In genomic region chrX:20374450-20374849, GRCh38 we compare ENCODE assay signal across 20 cellular contexts.
DNase-seq lines count a peak whose midpoint lies in the region; ATAC-seq, FAIRE-seq and TF ChIP-seq lines count a peak whose summit lies in the region.
"Had no signal": no experiment of that assay in that cellular context is flagged by ENCODE, and none has a peak within 500 bp of the region (broad histone marks: within the 10 kb centered on the region; RNA-seq: fewer than 3 reads in every experiment).

No MANE protein-coding gene starts in this region.

- H3K27ac ChIP-seq in WERI-Rb-1: no peak overlapping the region
- H3K27ac ChIP-seq: RWPE1, thoracic aorta had no signal

- H3K36me3 ChIP-seq in WERI-Rb-1: no peaks in the 10 kb centered on the region
- H3K36me3 ChIP-seq: thoracic aorta had no signal

- H3K4me3 Mint-ChIP-seq in T-helper 17 cell: no peak overlapping the region
- no peak overlapping the region for H3K4me3 Mint-ChIP-seq in stimulated activated memory B cell treated with anti-CD40 and anti-IgM and Interleukin-4, amounts not matched to agents 10 μg/mL and 1 μg/mL and 100 μg/mL, for 72 hours
- H3K4me3 Mint-ChIP-seq: activated CD8-positive, alpha-beta memory T cell treated with anti-CD3 and anti-CD28 coated beads, Interleukin-2, amount 10 ng/mL, durations not matched to agents 7 days and 5 days; GM23338 had no signal

- FAIRE-seq in islet of Langerhans (lab: Jason Lieb, UNC): peak; percentile 38

- H3K27ac Mint-ChIP-seq in T-helper 17 cell: peak overlapping the region; percentile 48
- peak overlapping the region; percentile 87 for H3K27ac Mint-ChIP-seq in stimulated activated memory B cell treated with anti-CD40 and anti-IgM and Interleukin-4, amounts not matched to agents 10 μg/mL and 1 μg/mL and 100 μg/mL, for 72 hours
- H3K27ac Mint-ChIP-seq: activated CD8-positive, alpha-beta memory T cell treated with anti-CD3 and anti-CD28 coated beads, Interleukin-2, amount 10 ng/mL, durations not matched to agents 7 days and 5 days; activated T-helper 2 cell treated with anti-CD3 and anti-CD28 coated beads, Interferon-gamma antibody, Interleukin-2, Interleukin-4, amounts not matched to agents 10 μg/mL and 5 μg/mL and 100 μg/mL, durations not matched to agents 14 hours and 24 hours and 36 hours; GM23338; progenitor cell of endocrine pancreas had no signal

- peaks cover under 1% of the 10 kb centered on the region for H3K9me3 Mint-ChIP-seq in stimulated activated memory B cell treated with anti-CD40 and anti-IgM and Interleukin-4, amounts not matched to agents 10 μg/mL and 1 μg/mL and 100 μg/mL, for 72 hours
- H3K9me3 Mint-ChIP-seq: activated T-helper 2 cell treated with anti-CD3 and anti-CD28 coated beads, Interferon-gamma antibody, Interleukin-2, Interleukin-4, amounts not matched to agents 10 μg/mL and 5 μg/mL and 100 μg/mL, durations not matched to agents 14 hours and 24 hours and 36 hours; GM23338; T-cell had no signal

- H3K4me3 ChIP-seq in LNCaP clone FGC (ENCODE audit: low read depth, low read length) (no peak overlapping the region), WERI-Rb-1 (ENCODE audit: low read depth, low read length) (no peak overlapping the region)
- H3K4me3 ChIP-seq: GM23338, thoracic aorta had no signal

- no peak for TF ChIP-seq CTCF in LNCaP clone FGC (IDR thresholded peaks at IDR 0.05; ENCODE audit: control insufficient read depth, extremely low read depth, insufficient read depth)
- no peak for TF ChIP-seq CTCF in WERI-Rb-1 (IDR thresholded peaks at IDR 0.05; ENCODE audit: low read depth, low read length)

- no peak for ATAC-seq in T-helper 17 cell
- no peak for ATAC-seq in stimulated activated memory B cell treated with anti-CD40 and anti-IgM and Interleukin-4, amounts not matched to agents 10 μg/mL and 1 μg/mL and 100 μg/mL, for 72 hours
- ATAC-seq: activated CD4-positive, CD25-positive, alpha-beta regulatory T cell treated with anti-CD3 and anti-CD28 coated beads, Interleukin-2, amount 50 U/mL, for 24 hours; activated CD8-positive, alpha-beta memory T cell treated with anti-CD3 and anti-CD28 coated beads, Interleukin-2, amount 10 ng/mL, durations not matched to agents 7 days and 5 days; T-cell had no signal

- H3K27me3 Mint-ChIP-seq in T-helper 17 cell: no peaks in the 10 kb centered on the region
- H3K27me3 Mint-ChIP-seq in stimulated activated memory B cell treated with anti-CD40 and anti-IgM and Interleukin-4, amounts not matched to agents 10 μg/mL and 1 μg/mL and 100 μg/mL, for 72 hours: no peaks in the 10 kb centered on the region
- H3K27me3 Mint-ChIP-seq: progenitor cell of endocrine pancreas had no signal

- H3K36me3 Mint-ChIP-seq in T-helper 17 cell (ENCODE audit: low read depth): peaks cover under 1% of the 10 kb centered on the region
- H3K36me3 Mint-ChIP-seq in stimulated activated memory B cell treated with anti-CD40 and anti-IgM and Interleukin-4, amounts not matched to agents 10 μg/mL and 1 μg/mL and 100 μg/mL, for 72 hours: no peaks in the 10 kb centered on the region
- H3K36me3 Mint-ChIP-seq: activated CD8-positive, alpha-beta memory T cell treated with anti-CD3 and anti-CD28 coated beads, Interleukin-2, amount 10 ng/mL, durations not matched to agents 7 days and 5 days; naive thymus-derived CD4-positive, alpha-beta T cell; T-cell had no signal

- DNase-seq in LNCaP clone FGC (ENCODE audit: low read depth): peak; percentile 59
- no peak for DNase-seq in T-helper 17 cell
- no peak for DNase-seq in NCI-H1436 (lab: John Stamatoyannopoulos, UW)
- DNase-seq in WERI-Rb-1: no peak
- no peak for DNase-seq in NCI-H2107 treated with DMSO at 0.1 percent for 48 hours (lab: John Stamatoyannopoulos, UW; ENCODE audit: unreplicated experiment)
- DNase-seq: activated CD8-positive, alpha-beta memory T cell treated with anti-CD3 and anti-CD28 coated beads, Interleukin-2, amount 10 ng/mL, durations not matched to agents 7 days and 5 days; C1 segment of cervical spinal cord; foreskin fibroblast; naive thymus-derived CD4-positive, alpha-beta T cell; NCI-H1048; NCI-H774; T-cell had no signal

- peaks cover 9% of the 10 kb centered on the region for H3K4me1 Mint-ChIP-seq in T-helper 17 cell
- peaks cover 18% of the 10 kb centered on the region for H3K4me1 Mint-ChIP-seq in stimulated activated memory B cell treated with anti-CD40 and anti-IgM and Interleukin-4, amounts not matched to agents 10 μg/mL and 1 μg/mL and 100 μg/mL, for 72 hours
- H3K4me1 Mint-ChIP-seq: GM23338 had no signal

- H3K9me3 ChIP-seq in T-helper 17 cell (ENCODE audit: control insufficient read depth, low read length, poor library complexity, severe bottlenecking) (no peaks in the 10 kb centered on the region), WERI-Rb-1 (ENCODE audit: severe bottlenecking) (no peaks in the 10 kb centered on the region)
- H3K9me3 ChIP-seq: thoracic aorta had no signal

- peaks cover 22% of the 10 kb centered on the region for H3K27me3 ChIP-seq in WERI-Rb-1 (ENCODE audit: insufficient read depth, low read depth, severe bottlenecking)
